14 cellular contexts compared by ENCODE assay signal in the genomic region with DNA sequence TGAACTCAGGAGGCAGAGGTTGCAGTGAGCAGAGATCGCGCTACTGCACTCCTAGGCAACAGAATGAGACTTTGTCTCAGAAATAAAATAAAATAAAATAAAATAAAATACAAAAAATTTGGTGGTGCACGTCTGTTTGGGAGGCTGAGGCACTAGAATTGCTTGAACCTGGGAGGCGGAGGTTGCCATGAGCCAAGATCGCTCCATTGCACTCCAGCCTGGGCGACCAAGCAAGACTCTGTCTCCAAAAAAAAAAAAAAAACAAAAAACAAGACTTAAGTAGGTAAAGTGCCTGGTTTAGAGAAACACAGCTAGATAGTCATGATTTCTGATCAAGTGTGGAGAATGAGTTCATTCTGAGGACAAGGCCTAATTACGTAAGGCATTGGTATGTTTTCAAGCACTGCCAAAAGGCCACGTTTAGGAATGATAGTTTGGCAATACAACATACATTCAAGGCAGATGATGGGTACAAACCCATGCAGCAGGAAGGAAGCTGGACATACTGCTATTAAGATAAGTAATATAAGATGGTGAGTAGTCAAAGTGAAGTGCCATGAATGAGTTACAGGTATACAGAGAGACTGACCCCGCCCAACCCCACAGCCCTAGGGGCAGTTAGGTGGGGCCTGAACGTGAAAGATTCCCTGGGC.
A peak's percentile ranks its signal among the peaks of the same experiment; 100 is the strongest.
DNase-seq lines count a peak whose midpoint lies in the region; ATAC-seq and TF ChIP-seq lines count a peak whose summit lies in the region.
"Had no signal": no experiment of that assay in that cellular context is flagged by ENCODE, and none has a peak within 500 bp of the region (broad histone marks: within the 10 kb centered on the region; RNA-seq: fewer than 3 reads in every experiment).

No MANE protein-coding gene starts in this region.

- H3K4me1 ChIP-seq in adipocyte (ENCODE audit: control insufficient read depth, insufficient read depth, low read length), result peaks cover 22% of the 10 kb centered on the region
- H3K4me1 ChIP-seq: colonic mucosa had no signal

- DNase-seq in SIG-M5 treated with dmso at 0.1 percent for 504 hours (lab: John Stamatoyannopoulos, UW; ENCODE audit: unreplicated experiment) (peak; percentile 49), SIG-M5 (lab: John Stamatoyannopoulos, UW) (no peak), adipocyte (ENCODE audit: low read depth) (peak; percentile 89), foreskin fibroblast (peak; percentile 80 to 90), NCI-H774 (lab: John Stamatoyannopoulos, UW) (no peak), iPS-NIHi11 (ENCODE audit: low spot score) (no peak), NCI-H2081 treated with DMSO at 0.1 percent for 48 hours (lab: John Stamatoyannopoulos, UW) (no peak)
- DNase-seq: activated CD4-positive, alpha-beta T cell treated with anti-CD3 and anti-CD28 coated beads for 1 hour; colonic mucosa; erythroblast; NCI-H1417 treated with DMSO at 0.1 percent for 48 hours; NCI-H446 had no signal

- H3K9me3 ChIP-seq in adipocyte (ENCODE audit: control insufficient read depth, low read length), result no peaks in the 10 kb centered on the region
- H3K9me3 ChIP-seq: colonic mucosa had no signal

- ATAC-seq in HG03039 (IDR thresholded peaks at IDR 0.05; ENCODE audit: unreplicated experiment), result no peak

- no peak overlapping the region for H3K4me3 ChIP-seq in adipocyte (ENCODE audit: low read length)
- H3K4me3 ChIP-seq in foreskin fibroblast (ENCODE audit: low read depth in 1 of 2, low read length in 2 of 2), result no peak overlapping the region
- H3K4me3 ChIP-seq: colonic mucosa, smooth muscle cell had no signal

- no peaks in the 10 kb centered on the region for H3K36me3 ChIP-seq in adipocyte (ENCODE audit: control insufficient read depth, insufficient read depth, low read length, severe bottlenecking)
- H3K36me3 ChIP-seq: colonic mucosa had no signal

- no peak for TF ChIP-seq CTCF in foreskin fibroblast (IDR thresholded peaks at IDR 0.05; ENCODE audit: low read depth, low read length)

- no peaks in the 10 kb centered on the region for H3K27me3 ChIP-seq in adipocyte (replicated peaks; ENCODE audit: control insufficient read depth, insufficient read depth, low read length)
- H3K27me3 ChIP-seq: colonic mucosa had no signal

- H3K9ac ChIP-seq in adipocyte (ENCODE audit: low read length), result no peak overlapping the region

Comparison
In these comparisons a context has a peak if more than half of its experiments do, and no peak if none do; other contexts are left out.
1. DNase-seq: peak in SIG-M5 treated with dmso at 0.1 percent for 504 hours (single experiment), adipocyte (single experiment) and foreskin fibroblast (2 of 2); none in SIG-M5 (single experiment), NCI-H774 (single experiment), iPS-NIHi11 (single experiment) and NCI-H2081 treated with DMSO at 0.1 percent for 48 hours (single experiment).